Comparison of ENCODE assay signal across 8 cellular contexts in genomic region chr3:12965999-12966846, GRCh38.
A peak's percentile ranks its signal among the peaks of the same experiment; 100 is the strongest.
DNase-seq lines count a peak whose midpoint lies in the region; ATAC-seq lines count a peak whose summit lies in the region.

No MANE protein-coding gene starts in this region.

- peaks cover 25% of the 10 kb centered on the region for H3K4me1 ChIP-seq in HUES6 (ENCODE audit: control insufficient read depth, insufficient read depth, low read length)

- H3K9ac ChIP-seq in HUES6 (ENCODE audit: low read length), result peak overlapping the region; percentile 79

- H3K9me3 ChIP-seq in HUES6 (ENCODE audit: control insufficient read depth, insufficient read depth, low read depth, low read length), result no peaks in the 10 kb centered on the region

- H3K4me3 ChIP-seq in HUES6 (ENCODE audit: low read depth, low read length) (peak overlapping the region; percentile 92), iPS-11a (ENCODE audit: low read depth, low read length) (peak overlapping the region; percentile 60)

- H3K27me3 ChIP-seq in HUES6 (ENCODE audit: control insufficient read depth, insufficient read depth, low read length), result peaks cover 6% of the 10 kb centered on the region; the same call in 1 of the 2 replicates

- H3K27ac ChIP-seq in HUES6 (ENCODE audit: low read depth, low read length), result no peak overlapping the region

- no peak for ATAC-seq in HG03196 (IDR thresholded peaks at IDR 0.05; ENCODE audit: unreplicated experiment)

- no peaks in the 10 kb centered on the region for H3K36me3 ChIP-seq in HUES6 (ENCODE audit: control insufficient read depth, insufficient read depth, low read length)

- peak; percentile 37 to 39 for DNase-seq in activated T-cell treated with anti-CD3 and anti-CD28 coated beads, Interleukin-2, amount 50 U/mL, for 48 hours
- peak; percentile 35 for DNase-seq in stimulated activated CD8-positive, alpha-beta memory T cell treated with anti-CD3 and anti-CD28 coated beads, Interleukin-4, amount 100 ng/mL, for 48 hours
- DNase-seq in NCI-H2171 treated with DMSO at 0.1 percent for 48 hours (lab: John Stamatoyannopoulos, UW), result no peak
- DNase-seq in DMS114 treated with DMSO at 0.1 percent for 48 hours (lab: John Stamatoyannopoulos, UW; ENCODE audit: unreplicated experiment), result no peak
- DNase-seq in SKM-1 treated with dmso at 0.1 percent for 144 hours (lab: John Stamatoyannopoulos, UW; ENCODE audit: unreplicated experiment), result no peak

Comparison
In these comparisons a context has a peak if more than half of its experiments do, and no peak if none do; other contexts are left out.
1. DNase-seq: peak in activated T-cell treated with anti-CD3 and anti-CD28 coated beads, Interleukin-2, amount 50 U/mL, for 48 hours (2 of 2) and stimulated activated CD8-positive, alpha-beta memory T cell treated with anti-CD3 and anti-CD28 coated beads, Interleukin-4, amount 100 ng/mL, for 48 hours (single experiment); none in NCI-H2171 treated with DMSO at 0.1 percent for 48 hours (single experiment), DMS114 treated with DMSO at 0.1 percent for 48 hours (single experiment) and SKM-1 treated with dmso at 0.1 percent for 144 hours (single experiment).